In genomic region chr7:44985900-44986217, GRCh38 we compare ENCODE assay signal across 8 cellular contexts. TPM values are rescaled to one million over a fixed set of nuclear protein-coding genes. Genes with fewer than 3 reads are reported as not detected.
DNase-seq lines count a peak whose midpoint lies in the region; ATAC-seq and TF ChIP-seq lines count a peak whose summit lies in the region.

No MANE protein-coding gene starts in this region.

- H3K4me3 Mint-ChIP-seq in CD14-positive monocyte (peak overlapping the region; percentile 98 to 100), endothelial cell (ENCODE audit: unreplicated experiment) (peak overlapping the region; percentile 94)

- H3K9ac ChIP-seq in OCI-LY1 (ENCODE audit: low read length) (peak overlapping the region; percentile 98), neuronal stem cell (ENCODE audit: low read depth, low read length, poor library complexity) (peak overlapping the region; percentile 96)

- no peak overlapping the region for H3K4ac ChIP-seq in neuronal stem cell (ENCODE audit: low read length)

- H3K4me3 ChIP-seq in OCI-LY1 (ENCODE audit: low read depth, low read length, poor library complexity, severe bottlenecking) (peak overlapping the region; percentile 90), neuronal stem cell (ENCODE audit: low read length in 2 of 2) (peak overlapping the region; percentile 47 to 83)

- H3K27ac Mint-ChIP-seq in CD14-positive monocyte (peak overlapping the region; percentile 97 to 100 (median 99)), endothelial cell (ENCODE audit: unreplicated experiment) (peak overlapping the region; percentile 92)

- peak overlapping the region; percentile 95 for H3K18ac ChIP-seq in neuronal stem cell (ENCODE audit: low read length)

- H3K27me3 ChIP-seq in OCI-LY1 (ENCODE audit: insufficient read depth, low read length) (no peaks in the 10 kb centered on the region), neuronal stem cell (ENCODE audit: control insufficient read depth in 3 of 3, insufficient read depth in 3 of 3, low read depth in 1 of 3, low read length in 3 of 3) (no peaks in the 10 kb centered on the region)

- peaks cover 49% of the 10 kb centered on the region for H3K36me3 ChIP-seq in OCI-LY1 (ENCODE audit: insufficient read depth, low read length)
- H3K36me3 ChIP-seq in neuronal stem cell (replicated peaks in 1 of 2; ENCODE audit: control insufficient read depth in 2 of 2, insufficient read depth in 2 of 2, low read length in 2 of 2) = peaks cover 27 to 32% of the 10 kb centered on the region in 2 donors

- H2BK12ac ChIP-seq in neuronal stem cell (ENCODE audit: low read length) = no peak overlapping the region

- no CpG with 5 or more reads among the region's 8 CpGs for WGBS in neuronal stem cell (ENCODE audit: extremely low coverage in 2 of 2, insufficient read length in 2 of 2, insufficient replicate concordance in 1 of 2), 2 donors

- H2BK15ac ChIP-seq in neuronal stem cell (ENCODE audit: low read length) = no peak overlapping the region

- peak overlapping the region; percentile 40 for H3K23ac ChIP-seq in neuronal stem cell (ENCODE audit: low read depth, low read length, poor library complexity)

- H3K9me3 ChIP-seq in OCI-LY1 (ENCODE audit: low read length) (no peaks in the 10 kb centered on the region), neuronal stem cell (replicated peaks in 1 of 2; ENCODE audit: control insufficient read depth in 2 of 2, insufficient read depth in 1 of 2, low read depth in 1 of 2, low read length in 2 of 2) (peaks cover 0 to 2% of the 10 kb centered on the region in 2 donors)

- H3K4me1 ChIP-seq in OCI-LY1 (ENCODE audit: insufficient read depth, low read length, severe bottlenecking) = peaks cover 58% of the 10 kb centered on the region
- peaks cover 0 to 8% of the 10 kb centered on the region in 2 donors for H3K4me1 ChIP-seq in neuronal stem cell (ENCODE audit: control insufficient read depth in 2 of 2, insufficient read depth in 1 of 2, low read depth in 1 of 2, low read length in 2 of 2)

- H3K4me2 ChIP-seq in OCI-LY1 (ENCODE audit: low read length) (peak overlapping the region; percentile 84), neuronal stem cell (ENCODE audit: insufficient read depth, low read length, poor library complexity, severe bottlenecking) (peak overlapping the region; percentile 83)

- H2AFZ ChIP-seq in OCI-LY1 (ENCODE audit: low read length) = no peak overlapping the region
- H2AFZ ChIP-seq in neuronal stem cell (ENCODE audit: low read length) = peak overlapping the region; percentile 91

- H3K4me1 Mint-ChIP-seq in CD14-positive monocyte = peaks cover 51% of the 10 kb centered on the region
- H3K4me1 Mint-ChIP-seq in endothelial cell (ENCODE audit: unreplicated experiment) = peaks cover 32% of the 10 kb centered on the region

- peaks cover 28% of the 10 kb centered on the region for H3K79me2 ChIP-seq in OCI-LY1 (ENCODE audit: insufficient read depth, low read length)

- intact Hi-C loops in CD14-positive monocyte (cut with micrococcal nuclease) = loop anchor here in 1 of 2 donors (10.0 kb wide), 1 partner anchor 101 kb away; the partner anchor contains the start of gene PURB

- H3K9me2 ChIP-seq in OCI-LY1 (ENCODE audit: low read depth, low read length) = no peaks in the 10 kb centered on the region

- H2BK5ac ChIP-seq in neuronal stem cell (ENCODE audit: low read length) = peak overlapping the region; percentile 76

- H4K8ac ChIP-seq in neuronal stem cell (ENCODE audit: low read depth, low read length) = no peak overlapping the region

- peak overlapping the region; percentile 1 for H3K14ac ChIP-seq in neuronal stem cell (ENCODE audit: low read length)

- ATAC-seq in HG03565 (IDR thresholded peaks at IDR 0.05; ENCODE audit: unreplicated experiment) = no peak
- ATAC-seq in GM21447 (IDR thresholded peaks at IDR 0.05; ENCODE audit: unreplicated experiment) = no peak

- no peaks in the 10 kb centered on the region for H3K9me3 Mint-ChIP-seq in CD14-positive monocyte
- no peaks in the 10 kb centered on the region for H3K9me3 Mint-ChIP-seq in endothelial cell (ENCODE audit: unreplicated experiment)

- no peaks in the 10 kb centered on the region for H3K79me1 ChIP-seq in neuronal stem cell (ENCODE audit: low read depth, low read length)

- peaks cover 16% of the 10 kb centered on the region for H3F3A ChIP-seq in OCI-LY1 (ENCODE audit: insufficient read depth, low read length)

- H3K36me3 Mint-ChIP-seq in CD14-positive monocyte = peaks cover 43% of the 10 kb centered on the region in 2 donors
- peaks cover 16% of the 10 kb centered on the region for H3K36me3 Mint-ChIP-seq in endothelial cell (ENCODE audit: low read depth, unreplicated experiment)

- H3K27ac ChIP-seq in OCI-LY1 (ENCODE audit: low read depth, low read length, poor library complexity, severe bottlenecking) = peak overlapping the region; percentile 95
- H3K27ac ChIP-seq in neuronal stem cell (replicated peaks; ENCODE audit: low read length) = no peak overlapping the region

- peak overlapping the region; percentile 91 for H2AK5ac ChIP-seq in neuronal stem cell (ENCODE audit: low read depth, low read length)

- peaks cover 0 to 2% (median 0%) of the 10 kb centered on the region in 3 donors for H3K27me3 Mint-ChIP-seq in CD14-positive monocyte (ENCODE audit: low read depth in 3 of 3)
- H3K27me3 Mint-ChIP-seq in endothelial cell (ENCODE audit: unreplicated experiment) = peaks cover 11% of the 10 kb centered on the region

- DNase-seq in CD14-positive monocyte (ENCODE audit: low spot score) = no peak
- DNase-seq in endothelial cell (ENCODE audit: low spot score) = no peak
- no peak for DNase-seq in neuronal stem cell (ENCODE audit: low spot score)
- DNase-seq in NCI-H1105 (lab: John Stamatoyannopoulos, UW) = no peak
- DNase-seq in NCI-H1417 treated with DMSO at 0.1 percent for 48 hours (lab: John Stamatoyannopoulos, UW) = no peak

- no peaks in the 10 kb centered on the region for H4K20me1 ChIP-seq in OCI-LY1 (ENCODE audit: insufficient read depth, low read length)

- TF ChIP-seq CTCF in CD14-positive monocyte (IDR thresholded peaks at IDR 0.05) (no peak), OCI-LY1 (IDR thresholded peaks at IDR 0.05; ENCODE audit: low read length) (no peak), endothelial cell (IDR thresholded peaks at IDR 0.05; ENCODE audit: unreplicated experiment) (no peak)

- peak overlapping the region; percentile 14 for H4K91ac ChIP-seq in neuronal stem cell (ENCODE audit: low read depth, low read length, poor library complexity)

- no peak overlapping the region for H2BK120ac ChIP-seq in neuronal stem cell (ENCODE audit: low read depth, low read length)

RNA-seq across cellular contexts. Expression of gene MYO1G, which starts 7.0 kb away (rescaled TPM):
- polyA plus RNA-seq in CD14-positive monocyte = 100 to 1,000 TPM; 119 to 135 TPM
- 0.13 TPM for total RNA-seq in endothelial cell (ENCODE audit: unreplicated experiment)
- 0.03 TPM for polyA plus RNA-seq in neuronal stem cell (2013, experiment 1 of 2)
- 0.06 TPM for polyA plus RNA-seq in neuronal stem cell (2013, experiment 2 of 2)

RNA-seq across cellular contexts. Expression of gene CCM2, which starts 14.1 kb away (rescaled TPM):
- 10 to 100 TPM; 38.5 to 51.4 TPM for polyA plus RNA-seq in CD14-positive monocyte
- total RNA-seq in endothelial cell (ENCODE audit: unreplicated experiment) = 59.8 TPM
- polyA plus RNA-seq in neuronal stem cell (2013, experiment 1 of 2) = 29.8 TPM
- 30.1 TPM for polyA plus RNA-seq in neuronal stem cell (2013, experiment 2 of 2)
